Comparison of ENCODE assay signal across 14 cellular contexts in genomic region chr17:67481808-67482207, GRCh38.
DNase-seq lines count a peak whose midpoint lies in the region; ATAC-seq lines count a peak whose summit lies in the region.
"Had no signal": no experiment of that assay in that cellular context is flagged by ENCODE, and none has a peak within 500 bp of the region (broad histone marks: within the 10 kb centered on the region; RNA-seq: fewer than 3 reads in every experiment).

No MANE protein-coding gene starts in this region.

- H3K36me3 Mint-ChIP-seq in activated T-cell treated with anti-CD3 and anti-CD28 coated beads, Interleukin-2, amount 50 U/mL, for 24 hours (ENCODE audit: low read depth): peaks cover 1% of the 10 kb centered on the region
- no peaks in the 10 kb centered on the region for H3K36me3 Mint-ChIP-seq in stimulated activated naive B cell treated with anti-CD40 and anti-IgM and Interleukin-4, amounts not matched to agents 10 μg/mL and 1 μg/mL and 100 μg/mL, for 72 hours
- H3K36me3 Mint-ChIP-seq: brain had no signal

- in situ Hi-C loops in ACHN (cut with HindIII; ENCODE audit: low pct_ligation_motif_present, low pct_unique_long_range_greater_than_20kb, low sequenced_read_pairs): no loop called here

- H3K4me3 Mint-ChIP-seq in activated T-cell treated with anti-CD3 and anti-CD28 coated beads, Interleukin-2, amount 50 U/mL, for 24 hours: peak overlapping the region; percentile 41
- H3K4me3 Mint-ChIP-seq in stimulated activated naive B cell treated with anti-CD40 and anti-IgM and Interleukin-4, amounts not matched to agents 10 μg/mL and 1 μg/mL and 100 μg/mL, for 72 hours: no peak overlapping the region
- H3K4me3 Mint-ChIP-seq: brain had no signal

- ATAC-seq in stimulated activated naive B cell treated with anti-CD40 and anti-IgM and Interleukin-4, amounts not matched to agents 10 μg/mL and 1 μg/mL and 100 μg/mL, for 72 hours (replicated peaks): peak; percentile 34 to 80

- peaks cover 88% of the 10 kb centered on the region for H3K4me1 Mint-ChIP-seq in activated T-cell treated with anti-CD3 and anti-CD28 coated beads, Interleukin-2, amount 50 U/mL, for 24 hours (ENCODE audit: low read depth)
- H3K4me1 Mint-ChIP-seq in stimulated activated naive B cell treated with anti-CD40 and anti-IgM and Interleukin-4, amounts not matched to agents 10 μg/mL and 1 μg/mL and 100 μg/mL, for 72 hours: peaks cover 13 to 34% of the 10 kb centered on the region in 2 donors

- peak overlapping the region; percentile 94 for H3K27ac Mint-ChIP-seq in activated T-cell treated with anti-CD3 and anti-CD28 coated beads, Interleukin-2, amount 50 U/mL, for 24 hours
- H3K27ac Mint-ChIP-seq in stimulated activated naive B cell treated with anti-CD40 and anti-IgM and Interleukin-4, amounts not matched to agents 10 μg/mL and 1 μg/mL and 100 μg/mL, for 72 hours: no peak overlapping the region

- H3K27me3 Mint-ChIP-seq in activated T-cell treated with anti-CD3 and anti-CD28 coated beads, Interleukin-2, amount 50 U/mL, for 24 hours: no peaks in the 10 kb centered on the region
- no peaks in the 10 kb centered on the region for H3K27me3 Mint-ChIP-seq in stimulated activated naive B cell treated with anti-CD40 and anti-IgM and Interleukin-4, amounts not matched to agents 10 μg/mL and 1 μg/mL and 100 μg/mL, for 72 hours
- H3K27me3 Mint-ChIP-seq: brain had no signal

- no peak for DNase-seq in activated T-cell treated with anti-CD3 and anti-CD28 coated beads, Interleukin-2, amount 50 U/mL, for 24 hours
- no peak for DNase-seq in activated T-cell treated with anti-CD3 and anti-CD28 coated beads, Interleukin-2, amount 50 U/mL, for 48 hours
- DNase-seq in RPMI7951 (ENCODE audit: low read depth) (peak; percentile 70), fibroblast of gingiva (ENCODE audit: low read depth) (peak; percentile 87), NCI-H187 (lab: John Stamatoyannopoulos, UW) (no peak), NCI-H345 treated with DMSO at 0.1 percent for 48 hours (lab: John Stamatoyannopoulos, UW; ENCODE audit: unreplicated experiment) (no peak), ACHN (no peak)
- no peak for DNase-seq in stimulated activated naive B cell treated with anti-CD40 and anti-IgM and Interleukin-4, amounts not matched to agents 10 μg/mL and 1 μg/mL and 100 μg/mL, for 72 hours
- DNase-seq: gastrocnemius medialis, lower lobe of right lung, NCI-H524, SK-N-SH, uterus had no signal

- no peaks in the 10 kb centered on the region for H3K9me3 Mint-ChIP-seq in activated T-cell treated with anti-CD3 and anti-CD28 coated beads, Interleukin-2, amount 50 U/mL, for 24 hours
- H3K9me3 Mint-ChIP-seq in stimulated activated naive B cell treated with anti-CD40 and anti-IgM and Interleukin-4, amounts not matched to agents 10 μg/mL and 1 μg/mL and 100 μg/mL, for 72 hours: no peaks in the 10 kb centered on the region

Comparison
In these comparisons a context has a peak if more than half of its experiments do, and no peak if none do; other contexts are left out.
1. DNase-seq: peak in RPMI7951 (single experiment) and fibroblast of gingiva (single experiment); none in activated T-cell treated with anti-CD3 and anti-CD28 coated beads, Interleukin-2, amount 50 U/mL, for 24 hours (single experiment), activated T-cell treated with anti-CD3 and anti-CD28 coated beads, Interleukin-2, amount 50 U/mL, for 48 hours (0 of 2), stimulated activated naive B cell treated with anti-CD40 and anti-IgM and Interleukin-4, amounts not matched to agents 10 μg/mL and 1 μg/mL and 100 μg/mL, for 72 hours (single experiment), NCI-H187 (0 of 2), NCI-H345 treated with DMSO at 0.1 percent for 48 hours (single experiment) and ACHN (single experiment).